8 cellular contexts compared by ENCODE assay signal in genomic region chr19:41521860-41522555, GRCh38. TPM values are rescaled to one million over a fixed set of nuclear protein-coding genes. Genes with fewer than 3 reads are reported as not detected.
DNase-seq lines count a peak whose midpoint lies in the region; ATAC-seq and TF ChIP-seq lines count a peak whose summit lies in the region.

No MANE protein-coding gene starts in this region.

- TF ChIP-seq POLR2A in stomach (IDR thresholded peaks at IDR 0.05): no peak

- H3K36me3 ChIP-seq in CD4-positive, alpha-beta memory T cell (ENCODE audit: insufficient read depth, low read length): no peaks in the 10 kb centered on the region
- H3K36me3 ChIP-seq in left ventricle myocardium inferior: no peaks in the 10 kb centered on the region
- H3K36me3 ChIP-seq in stomach: no peaks in the 10 kb centered on the region

- intact Hi-C loops in CD4-positive, alpha-beta memory T cell (cut with micrococcal nuclease): no loop called here
- intact Hi-C loops in left ventricle myocardium inferior (cut with micrococcal nuclease) (no loop called here), stomach (cut with DNase I; ENCODE audit: low total_unique reads) (no loop called here)

- POLR2A ChIA-PET in CD4-positive, alpha-beta memory T cell (lab: Charles Lee; ENCODE audit: partially characterized antibody): interaction anchor here (0.8 to 1.5 kb wide), 7 partner anchors 8 to 260 kb away, joined by 3 to 19 read pairs (median 4); no protein-coding TSS in a partner anchor

- H3K27ac Mint-ChIP-seq in CD4-positive, alpha-beta memory T cell: peak overlapping the region; percentile 78 to 95 (median 94)

- peak overlapping the region; percentile 82 to 96 (median 90) for H3K4me3 Mint-ChIP-seq in CD4-positive, alpha-beta memory T cell

- no peak for TF ChIP-seq EP300 in stomach (IDR thresholded peaks at IDR 0.05)

- H3K36me3 Mint-ChIP-seq in CD4-positive, alpha-beta memory T cell: no peaks in the 10 kb centered on the region

- ATAC-seq in HG03108 (IDR thresholded peaks at IDR 0.05; ENCODE audit: unreplicated experiment): peak; percentile 37

- no peaks in the 10 kb centered on the region for H3K9me3 ChIP-seq in CD4-positive, alpha-beta memory T cell (ENCODE audit: control insufficient read depth in 1 of 2, low read length in 2 of 2)
- H3K9me3 ChIP-seq in left ventricle myocardium inferior (replicated peaks) (no peaks in the 10 kb centered on the region), stomach (no peaks in the 10 kb centered on the region)

- H3K4me3 ChIP-seq in CD4-positive, alpha-beta memory T cell (ENCODE audit: low read length in 2 of 2): peak overlapping the region in 1 of 2 donors; percentile 50
- peak overlapping the region; percentile 62 for H3K4me3 ChIP-seq in left ventricle myocardium inferior
- peak overlapping the region; percentile 27 to 44 (median 34) for H3K4me3 ChIP-seq in stomach

- peak overlapping the region; percentile 46 for H3K27ac ChIP-seq in CD4-positive, alpha-beta memory T cell (ENCODE audit: low read depth, low read length)
- H3K27ac ChIP-seq in left ventricle myocardium inferior (replicated peaks): peak overlapping the region; percentile 71
- peak overlapping the region in 4 of 5 donors; percentile 20 to 74 (median 70) for H3K27ac ChIP-seq in stomach

- peaks cover 13% of the 10 kb centered on the region for H3K4me1 ChIP-seq in CD4-positive, alpha-beta memory T cell (ENCODE audit: insufficient read depth, low read length)
- H3K4me1 ChIP-seq in left ventricle myocardium inferior (peaks cover 26% of the 10 kb centered on the region), stomach (peaks cover 0 to 15% (median 10%) of the 10 kb centered on the region in 4 donors)

- DNase-seq in CD4-positive, alpha-beta memory T cell: peak; percentile 40 to 58 (median 43)
- DNase-seq in activated T-cell treated with anti-CD3 and anti-CD28 coated beads for 48 hours (ENCODE audit: low read depth) (peak; percentile 40), left ventricle myocardium inferior (no peak), stomach (no peak), cortex of kidney (lab: John Stamatoyannopoulos, UW) (no peak), OCI-M2 (lab: John Stamatoyannopoulos, UW; ENCODE audit: unreplicated experiment) (no peak), NCI-H146 treated with DMSO at 0.1 percent for 48 hours (lab: John Stamatoyannopoulos, UW; ENCODE audit: unreplicated experiment) (no peak)

- H3K9me3 Mint-ChIP-seq in CD4-positive, alpha-beta memory T cell: no peaks in the 10 kb centered on the region

- H3K27me3 Mint-ChIP-seq in CD4-positive, alpha-beta memory T cell: peaks cover 5 to 29% of the 10 kb centered on the region in 2 donors

- peaks cover 3% of the 10 kb centered on the region for H3K27me3 ChIP-seq in CD4-positive, alpha-beta memory T cell (ENCODE audit: insufficient read depth, low read length)
- peaks cover 97% of the 10 kb centered on the region for H3K27me3 ChIP-seq in left ventricle myocardium inferior (ENCODE audit: low read depth)
- peaks cover 0 to 94% (median 15%) of the 10 kb centered on the region in 3 donors for H3K27me3 ChIP-seq in stomach

- peaks cover 16 to 28% (median 18%) of the 10 kb centered on the region in 4 donors for H3K4me1 Mint-ChIP-seq in CD4-positive, alpha-beta memory T cell

- CTCF ChIA-PET in CD4-positive, alpha-beta memory T cell (lab: Charles Lee; ENCODE audit: partially characterized antibody): no interaction called here

- no peak for TF ChIP-seq CTCF in left ventricle myocardium inferior (IDR thresholded peaks at IDR 0.05; ENCODE audit: borderline replicate concordance)
- TF ChIP-seq CTCF in stomach (IDR thresholded peaks at IDR 0.05): no peak

- WGBS in stomach, 5 donors: 3 to 6% (median 4%) methylated on average over 32 to 57 of the region's 58 CpGs

RNA-seq across cellular contexts. Expression of gene CEACAM21, which starts 54.0 kb away (rescaled TPM):
- total RNA-seq in CD4-positive, alpha-beta memory T cell: 10 to 100 TPM; 42.8 to 48.7 TPM
- polyA plus RNA-seq in CD4-positive, alpha-beta memory T cell: 10 to 100 TPM; 60.4 to 61.2 TPM
- total RNA-seq in left ventricle myocardium inferior (0.60 TPM), stomach (1 to 10 TPM in 1 of 5 donors, not detected in 4; 2.0 TPM)
- polyA plus RNA-seq in stomach: 1 to 10 TPM in 1 of 3 donors, under 1 TPM in 1, not detected in 1; 0.63 to 6.1 TPM

Comparison
In these comparisons a context has a peak if more than half of its experiments do, and no peak if none do; other contexts are left out.
1. DNase-seq: peak in CD4-positive, alpha-beta memory T cell (5 of 5) and activated T-cell treated with anti-CD3 and anti-CD28 coated beads for 48 hours (single experiment); none in left ventricle myocardium inferior (single experiment), stomach (single experiment), cortex of kidney (single experiment), OCI-M2 (single experiment) and NCI-H146 treated with DMSO at 0.1 percent for 48 hours (single experiment).
2. RNA of gene CEACAM21, which starts 54.0 kb away (total RNA-seq): 42.8 to 48.7 TPM in CD4-positive, alpha-beta memory T cell; 0.60 TPM in left ventricle myocardium inferior (single experiment) and 2.0 TPM in stomach; every median in the first group is over 10 times any median in the second.
3. Peak in every context shown above with its lines, with median percentiles within 50 percentile points of each other: H3K27ac ChIP-seq.